ENCODE assay signal across 8 cellular contexts in genomic region chr16:2682209-2683021, GRCh38. TPM values are rescaled to one million over a fixed set of nuclear protein-coding genes. Genes with fewer than 3 reads are reported as not detected.
DNase-seq lines count a peak whose midpoint lies in the region; ATAC-seq, FAIRE-seq and TF ChIP-seq lines count a peak whose summit lies in the region.

Gene KCTD5 (plus strand): TSS chr16:2682523. CDS start chr16:2682549, 26 bp downstream.

- H3K27ac ChIP-seq in A673 (ENCODE audit: low read depth, low read length, poor library complexity, severe bottlenecking), result peak within 1 kb of the TSS; percentile 90
- H3K27ac ChIP-seq in small intestine (ENCODE audit: low read depth in 1 of 2, low read length in 1 of 2), result peak within 1 kb of the TSS; percentile 79 to 92

- intact Hi-C loops in A673 (cut with micrococcal nuclease; ENCODE audit: unreplicated experiment), result no loop called here

- H3K36me3 Mint-ChIP-seq in WTC11, result peaks cover 6% of the 10 kb centered on the region; the same call in 1 of the 2 replicates

- H3K27me3 ChIP-seq in A673 (replicated peaks; ENCODE audit: insufficient read depth, low read depth, low read length, poor library complexity) (no peaks in the 10 kb centered on the region), bronchial epithelial cell (ENCODE audit: control insufficient read depth, insufficient read depth, low read length) (no peaks in the 10 kb centered on the region), small intestine (ENCODE audit: control insufficient read depth in 2 of 2, insufficient read depth in 2 of 2, low read length in 2 of 2) (no peaks in the 10 kb centered on the region)

- FAIRE-seq in bronchial epithelial cell (lab: Jason Lieb, UNC), result no peak
- FAIRE-seq in small intestine (lab: Jason Lieb, UNC), result no peak

- peaks cover 8% of the 10 kb centered on the region for H3K4me1 Mint-ChIP-seq in WTC11

- CTCF ChIA-PET in A673 (lab: Charles Lee), result interaction anchor here (0.6 to 0.7 kb wide), 2 partner anchors 9 to 733 kb away, joined by 3 to 7 read pairs; no protein-coding TSS in a partner anchor
- CTCF ChIA-PET in WTC11 (lab: Charles Lee), result interaction anchor here (0.6 to 1.0 kb wide), 3 partner anchors 10 to 252 kb away, joined by 3 to 12 read pairs (median 3); no protein-coding TSS in a partner anchor

- ATAC-seq in GM18873 (IDR thresholded peaks at IDR 0.05; ENCODE audit: low FRiP score, unreplicated experiment), result peak; percentile 49
- ATAC-seq in HG03159 (IDR thresholded peaks at IDR 0.05; ENCODE audit: unreplicated experiment), result peak; percentile 52
- peak; percentile 94 for ATAC-seq in WTC11

- no peaks in the 10 kb centered on the region; the same call in 1 of the 2 replicates for H3K27me3 Mint-ChIP-seq in WTC11 (ENCODE audit: low read depth)

- TF ChIP-seq CTCF in A673 (conservative IDR thresholded peaks at IDR 0.05; ENCODE audit: low read depth, low read length) (no peak), WTC11 (IDR thresholded peaks at IDR 0.05) (no peak), bronchial epithelial cell (IDR thresholded peaks at IDR 0.05; ENCODE audit: insufficient read depth, low read length, severe bottlenecking) (no peak)

- no peaks in the 10 kb centered on the region for H3K36me3 ChIP-seq in A673 (ENCODE audit: insufficient read depth, low read length, poor library complexity, severe bottlenecking)
- no peaks in the 10 kb centered on the region for H3K36me3 ChIP-seq in bronchial epithelial cell (ENCODE audit: control insufficient read depth, insufficient read depth, low read length)
- no peaks in the 10 kb centered on the region for H3K36me3 ChIP-seq in small intestine (ENCODE audit: control insufficient read depth in 2 of 2, insufficient read depth in 2 of 2, low read length in 2 of 2)

- POLR2A ChIA-PET in A673 (lab: Charles Lee; ENCODE audit: low non-redundant PET) (interaction anchor here (0.8 kb wide), 1 partner anchor 212 kb away, joined by 6 read pairs; the partner anchor contains the start of gene NTN3), WTC11 (lab: Charles Lee) (interaction anchor here (0.7 to 1.7 kb wide), 7 partner anchors 9 to 157 kb away, joined by 3 to 6 read pairs (median 3); partner anchors contain the start of gene SRRM2)

- peaks cover 8% of the 10 kb centered on the region for H3K4me1 ChIP-seq in A673 (ENCODE audit: insufficient read depth, low read length, poor library complexity, severe bottlenecking)
- H3K4me1 ChIP-seq in small intestine (ENCODE audit: control insufficient read depth in 2 of 2, insufficient read depth in 1 of 2, low read depth in 1 of 2, low read length in 1 of 2), result peaks cover 0 to 8% of the 10 kb centered on the region in 2 donors

- H3K9me3 Mint-ChIP-seq in WTC11, result 0 out of 2 replicates have a peak, but pooled peaks cover 3% of the 10 kb centered on the region

- H3K9me3 ChIP-seq in A673 (ENCODE audit: low read depth, low read length, poor library complexity, severe bottlenecking) (no peaks in the 10 kb centered on the region), small intestine (ENCODE audit: control insufficient read depth, low read depth) (no peaks in the 10 kb centered on the region)

- H3K27ac Mint-ChIP-seq in WTC11, result peak within 1 kb of the TSS; percentile 97

- peak within 1 kb of the TSS; percentile 91 for H3K4me3 Mint-ChIP-seq in WTC11

- WGBS in small intestine, 3 donors, result 0 to 1% (median 0%) methylated on average over 58 to 73 of the region's 73 CpGs

- no TSS peak for BruUV-seq in A673 (replicated peaks; lab: Mats Ljungman, UMichigan)

- H3K4me3 ChIP-seq in A673 (ENCODE audit: low read depth, low read length, poor library complexity, severe bottlenecking) (peak within 1 kb of the TSS; percentile 85), bronchial epithelial cell (ENCODE audit: low read depth, low read length) (peak within 1 kb of the TSS; percentile 98), small intestine (ENCODE audit: low read depth in 1 of 2, low read length in 2 of 2) (peak within 1 kb of the TSS; percentile 91 to 92)

- DNase-seq in A673 (ENCODE audit: low spot score) (peak; percentile 97), NCI-H226 (peak; percentile 93), WTC11 (ENCODE audit: low spot score) (peak; percentile 95), bronchial epithelial cell (ENCODE audit: low read depth) (peak; percentile 83), iPS-NIHi11 (ENCODE audit: low spot score) (peak; percentile 99), small intestine (peak; percentile 96)

TF ChIP-seq in WTC11, 78 proteins besides CTCF, POLR2A, EP300 and RAD21 (continues in another document):
- no peak for TF ChIP-seq GRHL2 (CRISPR knock-in tag; IDR thresholded peaks at IDR 0.05; ENCODE audit: insufficient replicate concordance, severe bottlenecking)
- TF ChIP-seq TEAD1 (CRISPR knock-in tag; IDR thresholded peaks at IDR 0.05), result peak; percentile 37; the same call in 1 of the 2 replicates
- peak; percentile 64; the same call in 1 of the 2 replicates for TF ChIP-seq ELF4 (CRISPR knock-in tag; IDR thresholded peaks at IDR 0.05; ENCODE audit: low read depth)
- TF ChIP-seq ZNF416 (CRISPR knock-in tag; IDR thresholded peaks at IDR 0.05), result no peak
- TF ChIP-seq E2F4 (CRISPR knock-in tag; IDR thresholded peaks at IDR 0.05; ENCODE audit: borderline replicate concordance, low read depth), result peak; percentile 83
- TF ChIP-seq ATF1 (CRISPR knock-in tag; IDR thresholded peaks at IDR 0.05), result no peak
- TF ChIP-seq FOXP1 (CRISPR knock-in tag; IDR thresholded peaks at IDR 0.05; ENCODE audit: borderline replicate concordance), result peak; percentile 96
- TF ChIP-seq ATF6 (CRISPR knock-in tag; IDR thresholded peaks at IDR 0.05), result no peak
- TF ChIP-seq FOXJ3 (CRISPR knock-in tag; IDR thresholded peaks at IDR 0.05; ENCODE audit: borderline replicate concordance), result peak; percentile 86; the same call in 1 of the 2 replicates
- TF ChIP-seq TCF7 (CRISPR knock-in tag; IDR thresholded peaks at IDR 0.05; ENCODE audit: low read depth), result peak; percentile 59; the same call in 1 of the 2 replicates
- peak; percentile 97 for TF ChIP-seq GABPB1 (CRISPR knock-in tag; IDR thresholded peaks at IDR 0.05)
- peak; percentile 72 for TF ChIP-seq PRDM15 (CRISPR knock-in tag; IDR thresholded peaks at IDR 0.05)

RNA-seq across cellular contexts. Expression of gene KCTD5, which starts in this region (rescaled TPM):
- 33.1 and 35.6 TPM in 2 replicates for total RNA-seq in A673 (2021)
- total RNA-seq in WTC11 (2021), result 24.8 to 27.8 TPM (median 27.2 TPM) in 3 replicates
- 28.4 and 46.1 TPM in 2 replicates for total RNA-seq in bronchial epithelial cell
- 10 to 100 TPM; 24.3 to 41.2 (median 35.5) TPM for polyA plus RNA-seq in small intestine

Comparison
In these comparisons a context has a peak if more than half of its experiments do, and no peak if none do; other contexts are left out.
1. Peak in every context shown above with its lines: DNase-seq, ATAC-seq, H3K4me3 ChIP-seq and H3K27ac ChIP-seq.